In the genomic region with DNA sequence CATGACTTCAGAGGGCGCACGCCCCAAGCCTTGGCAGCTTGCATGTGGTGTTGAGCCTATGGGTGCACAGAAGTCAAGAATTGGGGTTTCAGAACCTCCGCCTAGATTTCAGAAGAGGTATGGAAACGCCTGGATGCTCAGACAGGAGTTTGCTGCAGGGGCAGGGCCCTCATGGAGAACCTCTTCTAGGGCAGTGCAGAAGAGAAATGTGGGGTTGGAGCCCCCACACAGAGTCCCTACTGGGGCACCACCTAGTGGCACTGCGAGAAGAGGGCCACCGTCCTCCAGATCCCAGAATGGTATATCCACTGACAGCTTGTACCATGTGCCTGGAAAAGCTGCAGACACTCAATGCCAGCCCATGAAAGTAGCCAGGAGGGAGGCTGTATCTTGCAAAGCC, we compare ENCODE assay signal across 4 cellular contexts. TPM values are rescaled to one million over a fixed set of nuclear protein-coding genes. Genes with fewer than 3 reads are reported as not detected.
"Had no signal": no experiment of that assay in that cellular context is flagged by ENCODE, and none has a peak within 500 bp of the region (broad histone marks: within the 10 kb centered on the region; RNA-seq: fewer than 3 reads in every experiment).

No MANE protein-coding gene starts in this region.

RNA-seq across cellular contexts. Expression of gene CEACAM8, which starts 44.2 kb away (rescaled TPM):
- total RNA-seq: H4, H7, HT-29 had no signal
- polyA plus RNA-seq: IgD-negative memory B cell had no signal
